ENCODE assay signal across 16 cellular contexts in the genomic region with DNA sequence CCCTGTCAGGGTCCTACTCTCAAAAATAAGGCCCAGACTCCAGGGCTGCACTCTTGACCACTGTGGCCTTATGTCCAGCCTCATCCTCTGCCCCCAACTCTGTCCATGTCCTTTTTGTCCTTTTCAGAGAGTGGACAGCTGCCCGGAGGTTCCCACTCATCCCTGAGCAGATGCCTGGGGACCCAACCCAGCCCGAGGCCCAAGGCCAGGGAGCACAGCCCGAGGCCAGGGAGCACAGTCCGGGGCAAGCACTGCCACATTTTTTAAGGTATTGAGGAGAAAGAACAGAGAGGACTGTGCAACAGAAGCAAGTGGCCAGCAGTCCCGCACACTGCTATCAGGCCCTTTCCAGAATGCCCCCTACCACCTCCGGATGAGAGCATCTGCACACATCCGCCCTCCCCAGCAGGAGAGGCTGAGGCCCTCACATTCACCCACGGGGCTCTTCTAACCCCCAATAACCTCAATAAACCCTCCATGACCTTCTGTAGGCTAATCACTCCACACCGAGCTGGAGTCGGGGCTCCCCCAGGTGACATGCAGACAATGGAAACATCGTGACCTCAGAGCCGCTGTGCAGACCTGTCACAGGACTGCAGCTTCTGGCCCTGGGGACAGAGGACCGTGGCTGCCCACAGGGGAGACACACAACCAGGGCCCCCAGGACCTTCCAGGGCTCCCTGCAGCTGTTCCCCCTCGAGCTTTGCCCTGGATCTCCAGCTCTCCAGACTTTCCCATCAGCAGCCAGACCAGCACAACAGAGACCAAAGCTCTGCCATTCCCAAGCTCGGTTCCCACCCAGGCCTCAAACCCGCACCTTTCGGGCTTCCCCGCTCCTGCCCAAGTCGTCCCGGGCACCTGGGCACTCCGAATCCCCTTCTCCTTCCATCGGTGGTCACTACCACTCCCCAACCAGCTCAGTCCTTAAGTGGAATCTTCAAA. TPM values are rescaled to one million over a fixed set of nuclear protein-coding genes. Genes with fewer than 3 reads are reported as not detected.
DNase-seq lines count a peak whose midpoint lies in the region; ATAC-seq and TF ChIP-seq lines count a peak whose summit lies in the region.
"Had no signal": no experiment of that assay in that cellular context is flagged by ENCODE, and none has a peak within 500 bp of the region (broad histone marks: within the 10 kb centered on the region; RNA-seq: fewer than 3 reads in every experiment).

No MANE protein-coding gene starts in this region.

- H3K27ac ChIP-seq in angular gyrus (ENCODE audit: low read depth, low read length), result peak overlapping the region; percentile 13
- no peak overlapping the region for H3K27ac ChIP-seq in aorta (ENCODE audit: low read depth in 1 of 2, low read length in 2 of 2)
- H3K27ac ChIP-seq in prostate gland, result no peak overlapping the region
- no peak overlapping the region for H3K27ac ChIP-seq in ovary
- H3K27ac ChIP-seq: colonic mucosa, neutrophil, right lobe of liver had no signal

- TF ChIP-seq CTCF in natural killer cell (IDR thresholded peaks at IDR 0.05), result no peak
- TF ChIP-seq CTCF in nephron progenitor cell (IDR thresholded peaks at IDR 0.05), result no peak
- no peak for TF ChIP-seq CTCF in prostate gland (IDR thresholded peaks at IDR 0.05)
- no peak for TF ChIP-seq CTCF in ovary (IDR thresholded peaks at IDR 0.05)

- no peak overlapping the region for H3K4me3 ChIP-seq in aorta (ENCODE audit: low read length in 2 of 2)
- H3K4me3 ChIP-seq in prostate gland, result no peak overlapping the region
- H3K4me3 ChIP-seq in ovary, result no peak overlapping the region
- H3K4me3 ChIP-seq: colonic mucosa, right lobe of liver had no signal

- H3K36me3 ChIP-seq in aorta (ENCODE audit: control insufficient read depth in 1 of 2, insufficient read depth in 2 of 2, low read length in 1 of 2), result no peaks in the 10 kb centered on the region
- no peaks in the 10 kb centered on the region for H3K36me3 ChIP-seq in prostate gland
- H3K36me3 ChIP-seq in ovary, result no peaks in the 10 kb centered on the region
- H3K36me3 ChIP-seq: colonic mucosa, neutrophil, right lobe of liver had no signal

- no peak overlapping the region for H3K4me3 Mint-ChIP-seq in natural killer cell treated with Interleukin-12 subunit alpha and Interleukin-12 subunit beta and Interleukin-15 and Interleukin-18, amount 100 ng/mL, for 72 hours
- H3K4me3 Mint-ChIP-seq in natural killer cell (no peak overlapping the region), nephron progenitor cell (no peak overlapping the region)
- H3K4me3 Mint-ChIP-seq: CD4-positive, CD25-positive, alpha-beta regulatory T cell had no signal

- H3K36me3 Mint-ChIP-seq in natural killer cell treated with Interleukin-12 subunit alpha and Interleukin-12 subunit beta and Interleukin-15 and Interleukin-18, amount 100 ng/mL, for 72 hours, result no peaks in the 10 kb centered on the region
- H3K36me3 Mint-ChIP-seq in natural killer cell (no peaks in the 10 kb centered on the region), nephron progenitor cell (ENCODE audit: low read depth) (no peaks in the 10 kb centered on the region)
- H3K36me3 Mint-ChIP-seq: CD4-positive, CD25-positive, alpha-beta regulatory T cell had no signal

- H3K27me3 ChIP-seq in aorta (ENCODE audit: control insufficient read depth in 1 of 2, insufficient read depth in 2 of 2, low read length in 1 of 2), result no peaks in the 10 kb centered on the region
- H3K27me3 ChIP-seq in prostate gland (replicated peaks; ENCODE audit: insufficient read depth), result no peaks in the 10 kb centered on the region
- no peaks in the 10 kb centered on the region for H3K27me3 ChIP-seq in ovary
- H3K27me3 ChIP-seq: colonic mucosa, right lobe of liver had no signal

- intact Hi-C loops in natural killer cell (cut with micrococcal nuclease), result no loop called here
- intact Hi-C loops in aorta (cut with DNase I), result no loop called here
- intact Hi-C loops in prostate gland (cut with DNase I), result no loop called here
- intact Hi-C loops in ovary (cut with DNase I), result no loop called here

- H3K27me3 Mint-ChIP-seq in natural killer cell treated with Interleukin-12 subunit alpha and Interleukin-12 subunit beta and Interleukin-15 and Interleukin-18, amount 100 ng/mL, for 72 hours, result no peaks in the 10 kb centered on the region
- H3K27me3 Mint-ChIP-seq in natural killer cell (ENCODE audit: low read depth in 2 of 2), result no peaks in the 10 kb centered on the region
- peaks cover 12% of the 10 kb centered on the region for H3K27me3 Mint-ChIP-seq in nephron progenitor cell (ENCODE audit: low read depth, poor library complexity)
- H3K27me3 Mint-ChIP-seq: CD4-positive, CD25-positive, alpha-beta regulatory T cell had no signal

- H3K4me1 ChIP-seq in aorta (ENCODE audit: control insufficient read depth in 1 of 2, insufficient read depth in 2 of 2, low read length in 2 of 2), result no peaks in the 10 kb centered on the region
- H3K4me1 ChIP-seq in prostate gland (replicated peaks), result no peaks in the 10 kb centered on the region
- H3K4me1 ChIP-seq in ovary (ENCODE audit: insufficient read depth), result no peaks in the 10 kb centered on the region
- H3K4me1 ChIP-seq: colonic mucosa, right lobe of liver had no signal

- no peaks in the 10 kb centered on the region for H3K9me3 ChIP-seq in aorta (ENCODE audit: control insufficient read depth, low read length)
- H3K9me3 ChIP-seq in prostate gland, result no peaks in the 10 kb centered on the region
- no peaks in the 10 kb centered on the region for H3K9me3 ChIP-seq in ovary
- H3K9me3 ChIP-seq: colonic mucosa, neutrophil, right lobe of liver had no signal

- H3K4me1 Mint-ChIP-seq in natural killer cell treated with Interleukin-12 subunit alpha and Interleukin-12 subunit beta and Interleukin-15 and Interleukin-18, amount 100 ng/mL, for 72 hours (ENCODE audit: low read depth in 2 of 2), result no peaks in the 10 kb centered on the region
- H3K4me1 Mint-ChIP-seq in natural killer cell (no peaks in the 10 kb centered on the region), nephron progenitor cell (peaks cover 44% of the 10 kb centered on the region)

- TF ChIP-seq POLR2A in prostate gland (IDR thresholded peaks at IDR 0.05) (no peak), ovary (IDR thresholded peaks at IDR 0.05) (no peak)

- no peaks in the 10 kb centered on the region for H3K9me3 Mint-ChIP-seq in natural killer cell treated with Interleukin-12 subunit alpha and Interleukin-12 subunit beta and Interleukin-15 and Interleukin-18, amount 100 ng/mL, for 72 hours
- H3K9me3 Mint-ChIP-seq in natural killer cell (no peaks in the 10 kb centered on the region), nephron progenitor cell (no peaks in the 10 kb centered on the region)
- H3K9me3 Mint-ChIP-seq: CD4-positive, CD25-positive, alpha-beta regulatory T cell had no signal

- no peak for ATAC-seq in natural killer cell treated with Interleukin-12 subunit alpha and Interleukin-12 subunit beta and Interleukin-15 and Interleukin-18, amount 100 ng/mL, for 72 hours
- no peak for ATAC-seq in natural killer cell
- no peak for ATAC-seq in aorta (ENCODE audit: low FRiP score)
- ATAC-seq in SK-N-SH treated with all-trans-retinoic acid at 6 μM for 48 hours, result no peak
- ATAC-seq: right lobe of liver had no signal

- 94 to 96% methylated on average over 22 of the region's 22 CpGs for WGBS in aorta, 2 donors
- 89% methylated on average over 22 of the region's 22 CpGs for WGBS in prostate gland
- 86 to 88% (median 88%) methylated on average over 21 to 22 of the region's 22 CpGs for WGBS in ovary, 3 donors

- H3K27ac Mint-ChIP-seq in natural killer cell treated with Interleukin-12 subunit alpha and Interleukin-12 subunit beta and Interleukin-15 and Interleukin-18, amount 100 ng/mL, for 72 hours, result no peak overlapping the region
- H3K27ac Mint-ChIP-seq in natural killer cell, result no peak overlapping the region
- peak overlapping the region; percentile 88 for H3K27ac Mint-ChIP-seq in nephron progenitor cell

- peak; percentile 49 for DNase-seq in natural killer cell treated with Interleukin-12 subunit alpha and Interleukin-12 subunit beta and Interleukin-15 and Interleukin-18, amount 100 ng/mL, for 72 hours (ENCODE audit: low spot score)
- DNase-seq in natural killer cell, result no peak
- no peak for DNase-seq in nephron progenitor cell
- peak; percentile 35 to 69 for DNase-seq in aorta
- DNase-seq in prostate gland (ENCODE audit: low spot score), result no peak
- DNase-seq in ovary, result no peak
- DNase-seq: CD4-positive, CD25-positive, alpha-beta regulatory T cell; colonic mucosa; NCI-H524 treated with DMSO at 0.1 percent for 48 hours; SHP77 treated with DMSO at 0.1 percent for 48 hours had no signal

- TF ChIP-seq EP300 in ovary (IDR thresholded peaks at IDR 0.05), result no peak

TF ChIP-seq in SK-N-SH treated with all-trans-retinoic acid at 6 μM for 48 hours, 23 proteins besides CTCF, POLR2A, EP300 and RAD21:
- TF ChIP-seq ZNF565 (CRISPR knock-in tag; conservative IDR thresholded peaks at IDR 0.05; ENCODE audit: low read depth), result no peak
- TF ChIP-seq RARB (CRISPR knock-in tag; IDR thresholded peaks at IDR 0.05), result no peak
- no peak for TF ChIP-seq BACH2 (CRISPR knock-in tag; IDR thresholded peaks at IDR 0.05; ENCODE audit: borderline replicate concordance)
- TF ChIP-seq OSR1 (CRISPR knock-in tag; IDR thresholded peaks at IDR 0.05), result no peak
- TF ChIP-seq, protein P1, sequence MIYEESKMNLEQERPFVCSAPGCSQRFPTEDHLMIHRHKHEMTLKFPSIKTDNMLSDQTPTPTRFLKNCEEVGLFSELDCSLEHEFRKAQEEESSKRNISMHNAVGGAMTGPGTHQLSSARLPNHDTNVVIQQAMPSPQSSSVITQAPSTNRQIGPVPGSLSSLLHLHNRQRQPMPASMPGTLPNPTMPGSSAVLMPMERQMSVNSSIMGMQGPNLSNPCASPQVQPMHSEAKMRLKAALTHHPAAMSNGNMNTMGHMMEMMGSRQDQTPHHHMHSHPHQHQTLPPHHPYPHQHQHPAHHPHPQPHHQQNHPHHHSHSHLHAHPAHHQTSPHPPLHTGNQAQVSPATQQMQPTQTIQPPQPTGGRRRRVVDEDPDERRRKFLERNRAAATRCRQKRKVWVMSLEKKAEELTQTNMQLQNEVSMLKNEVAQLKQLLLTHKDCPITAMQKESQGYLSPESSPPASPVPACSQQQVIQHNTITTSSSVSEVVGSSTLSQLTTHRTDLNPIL (CRISPR knock-in tag; IDR thresholded peaks at IDR 0.05; ENCODE audit: low read depth), result no peak
- no peak for TF ChIP-seq CSDC2 (CRISPR knock-in tag; IDR thresholded peaks at IDR 0.05)
- TF ChIP-seq ESRRG (CRISPR knock-in tag; IDR thresholded peaks at IDR 0.05), result no peak

RNA-seq across cellular contexts. Expression of a gene that starts 51.4 kb away (rescaled TPM):
- under 1 TPM in 1 of 2 donors, not detected in 1; 0.10 TPM for total RNA-seq in natural killer cell treated with Interleukin-12 subunit alpha and Interleukin-12 subunit beta and Interleukin-15 and Interleukin-18, amount 100 ng/mL, for 72 hours
- total RNA-seq in natural killer cell (under 1 TPM in 1 of 3 donors, not detected in 2; 0.70 TPM), aorta (1 to 10 TPM; 2.4 to 4.4 TPM), prostate gland (10 to 100 TPM in 1 of 2 donors, 1 to 10 TPM in 1; 5.7 to 16.9 TPM), ovary (1 to 10 TPM in 1 of 7 donors, under 1 TPM in 4, not detected in 2; 0.24 to 1.4 (median 0.45) TPM)
- polyA plus RNA-seq in aorta (10 to 100 TPM in 1 of 2 donors, not detected in 1; 12.8 TPM), ovary (under 1 TPM; 0.22 to 0.48 TPM)
- total RNA-seq: CD4-positive, CD25-positive, alpha-beta regulatory T cell; kidney epithelial cell; T-helper 1 cell treated with Interleukin-12 subunit alpha and Interleukin-12 subunit beta and Interleukin-4 antibody, amounts not matched to agents 30 ng/mL and 1 ng/mL, for 36 hours had no signal
- polyA plus RNA-seq: CD4-positive, CD25-positive, alpha-beta regulatory T cell had no signal

Comparison
In these comparisons a context has a peak if more than half of its experiments do, and no peak if none do; other contexts are left out.
1. DNase-seq: peak in natural killer cell treated with Interleukin-12 subunit alpha and Interleukin-12 subunit beta and Interleukin-15 and Interleukin-18, amount 100 ng/mL, for 72 hours (single experiment) and aorta (2 of 2); none in natural killer cell (single experiment), nephron progenitor cell (single experiment), prostate gland (single experiment) and ovary (0 of 5).